Comparison of ENCODE assay signal across 8 cellular contexts in the genomic region with DNA sequence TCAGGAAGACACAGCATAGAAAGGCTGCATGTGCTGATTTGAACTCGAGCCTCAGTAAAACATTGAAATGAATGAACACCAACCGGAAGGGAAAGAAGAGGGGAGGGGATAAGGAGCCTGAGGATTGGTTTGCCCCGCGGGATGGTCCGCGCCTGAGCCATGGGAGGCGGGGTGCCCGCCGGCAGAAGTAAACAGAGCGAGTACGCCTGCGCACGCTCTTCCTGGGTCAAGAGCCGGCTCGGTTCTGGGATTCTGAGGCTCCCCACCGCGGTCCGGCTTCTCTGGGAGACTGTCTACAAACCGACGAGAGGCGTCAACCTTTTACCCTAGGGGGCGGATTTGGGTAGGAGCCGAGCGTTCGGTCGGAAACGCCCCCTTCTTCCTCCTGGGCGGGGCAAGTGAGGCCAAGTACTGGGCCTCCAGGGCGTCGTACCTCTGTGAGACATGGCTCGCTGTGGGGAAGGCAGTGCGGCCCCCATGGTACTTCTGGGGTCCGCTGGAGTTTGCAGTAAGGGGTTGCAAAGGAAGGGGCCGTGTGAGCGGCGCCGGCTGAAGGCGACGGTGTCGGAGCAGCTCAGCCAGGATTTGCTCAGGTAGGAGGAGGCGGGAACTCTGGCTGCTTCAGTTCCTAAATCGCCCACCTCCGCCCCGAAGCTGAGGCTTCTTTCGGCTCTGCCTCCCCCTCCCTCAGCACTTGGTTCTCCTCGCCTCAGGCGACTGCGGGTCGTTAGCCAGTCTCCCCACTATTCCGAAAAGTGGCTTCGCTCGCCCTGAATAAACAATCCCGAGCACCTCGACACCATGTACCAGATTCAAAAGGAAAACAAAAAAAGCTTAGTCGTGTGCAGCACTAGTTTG. TPM values are rescaled to one million over a fixed set of nuclear protein-coding genes. Genes with fewer than 3 reads are reported as not detected.
DNase-seq lines count a peak whose midpoint lies in the region; ATAC-seq and TF ChIP-seq lines count a peak whose summit lies in the region.

Gene BTBD8 (plus strand): TSS at position 218 of the 858 bp plus-strand sequence. CDS start 227 bp downstream, at position 445.

- peak within 1 kb of the TSS; percentile 65 for H3K27ac Mint-ChIP-seq in type B pancreatic cell

- DNase-seq in NCI-H1417 (lab: John Stamatoyannopoulos, UW) (peak; percentile 83 to 95 (median 89)), T follicular helper cell (ENCODE audit: low read depth) (peak; percentile 77), amniotic epithelial cell (ENCODE audit: low read depth) (peak; percentile 73), left ventricle myocardium inferior (peak; percentile 84), posterior vena cava (ENCODE audit: low spot score) (peak; percentile 92), type B pancreatic cell (ENCODE audit: extremely low spot score, unreplicated experiment) (peak; percentile 79)

- peaks cover 12% of the 10 kb centered on the region for H3K9me3 ChIP-seq in left ventricle myocardium inferior (replicated peaks)

- H3K4me3 Mint-ChIP-seq in type B pancreatic cell, result peak within 1 kb of the TSS; percentile 98

- H3K9me3 Mint-ChIP-seq in type B pancreatic cell, result peaks cover 13% of the 10 kb centered on the region

- H3K27me3 ChIP-seq in left ventricle myocardium inferior (ENCODE audit: low read depth), result no peaks in the 10 kb centered on the region

- ATAC-seq in HG02763 (IDR thresholded peaks at IDR 0.05; ENCODE audit: unreplicated experiment), result peak; percentile 95

- intact Hi-C loops in left ventricle myocardium inferior (cut with micrococcal nuclease), result no loop called here
- intact Hi-C loops in posterior vena cava (cut with DNase I), result no loop called here

- peak within 1 kb of the TSS; percentile 69 for H3K27ac ChIP-seq in left ventricle myocardium inferior (replicated peaks)

- H3K4me1 Mint-ChIP-seq in type B pancreatic cell (ENCODE audit: unreplicated experiment), result no peaks in the 10 kb centered on the region

- H3K4me3 ChIP-seq in GM12875 (ENCODE audit: low read depth, low read length) (peak within 1 kb of the TSS; percentile 54), left ventricle myocardium inferior (peak within 1 kb of the TSS; percentile 75)

- peaks cover 10% of the 10 kb centered on the region for H3K36me3 ChIP-seq in left ventricle myocardium inferior

- peaks cover 6% of the 10 kb centered on the region for H3K36me3 Mint-ChIP-seq in type B pancreatic cell

- no peak for TF ChIP-seq CTCF in GM12875 (IDR thresholded peaks at IDR 0.05; ENCODE audit: borderline replicate concordance, insufficient read depth, low read depth, low read length)
- TF ChIP-seq CTCF in left ventricle myocardium inferior (IDR thresholded peaks at IDR 0.05; ENCODE audit: borderline replicate concordance), result peak; percentile 24
- TF ChIP-seq CTCF in type B pancreatic cell (conservative IDR thresholded peaks at IDR 0.05), result peak; percentile 17

- peaks cover 18% of the 10 kb centered on the region for H3K4me1 ChIP-seq in left ventricle myocardium inferior

- H3K27me3 Mint-ChIP-seq in type B pancreatic cell, result no peaks in the 10 kb centered on the region

RNA-seq across cellular contexts. Expression of gene BTBD8, which starts in this region (rescaled TPM):
- total RNA-seq in left ventricle myocardium inferior, result 4.0 TPM
- total RNA-seq in posterior vena cava, result 1 to 10 TPM; 2.5 to 3.5 TPM
- 2.6 and 4.8 TPM in 2 replicates for total RNA-seq in type B pancreatic cell (ENCODE audit: low replicate concordance)

Comparison
In these comparisons a context has a peak if more than half of its experiments do, and no peak if none do; other contexts are left out.
1. Peak in every context shown above with its lines: DNase-seq, ATAC-seq, H3K4me3 ChIP-seq and H3K27ac ChIP-seq.